In the genomic region with DNA sequence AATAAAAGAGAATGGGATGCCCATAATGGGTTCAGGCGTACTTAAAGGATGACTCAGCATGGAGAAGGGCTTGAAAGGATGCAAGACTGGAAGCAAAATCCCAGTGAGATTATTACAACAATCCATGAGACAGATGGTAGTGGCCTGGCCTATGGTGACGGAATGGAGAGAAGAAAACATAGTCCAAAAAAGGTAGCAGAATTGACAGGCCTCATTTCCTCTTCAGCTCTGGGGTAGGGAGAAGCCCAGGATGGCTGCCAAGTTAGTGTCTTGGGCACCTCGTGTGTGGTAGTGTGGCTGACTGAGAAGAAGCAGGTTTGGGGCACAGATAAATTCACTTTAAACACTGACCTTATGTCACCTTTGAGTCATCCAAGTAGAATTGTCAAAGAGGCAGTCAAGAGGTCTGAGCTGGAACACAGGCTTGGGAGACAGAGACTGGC, we compare ENCODE assay signal across 10 cellular contexts. TPM values are rescaled to one million over a fixed set of nuclear protein-coding genes. Genes with fewer than 3 reads are reported as not detected.
DNase-seq lines count a peak whose midpoint lies in the region; ATAC-seq, FAIRE-seq and TF ChIP-seq lines count a peak whose summit lies in the region.
"Had no signal": no experiment of that assay in that cellular context is flagged by ENCODE, and none has a peak within 500 bp of the region (broad histone marks: within the 10 kb centered on the region; RNA-seq: fewer than 3 reads in every experiment).

No MANE protein-coding gene starts in this region.

- H3K27me3 ChIP-seq in Panc1 (ENCODE audit: control insufficient read depth, insufficient read depth, low read length) (no peaks in the 10 kb centered on the region), H1 (replicated peaks in 1 of 4; ENCODE audit: control insufficient read depth in 3 of 4, extremely low read depth in 1 of 4, insufficient read depth in 3 of 4, low read length in 3 of 4) (no peaks in the 10 kb centered on the region)

- H3K4me3 ChIP-seq in Panc1 (ENCODE audit: low read depth in 2 of 2, low read length in 2 of 2) (no peak overlapping the region), H1 (ENCODE audit: extremely low read depth in 1 of 4, insufficient read depth in 2 of 4, low read depth in 3 of 4, low read length in 4 of 4) (no peak overlapping the region)

- no peak overlapping the region for H3K23ac ChIP-seq in H1 (ENCODE audit: insufficient read length)

- H3K9me3 ChIP-seq in Panc1 (ENCODE audit: control insufficient read depth, insufficient read depth, low read depth, low read length): no peaks in the 10 kb centered on the region; the same call in 1 of the 2 replicates
- peaks cover 8 to 9% of the 10 kb centered on the region in 2 experiments; a peak in 2 of 4 replicates for H3K9me3 ChIP-seq in H1 (ENCODE audit: insufficient read depth in 2 of 2, low read depth in 1 of 2, low read length in 1 of 2)

- H4K8ac ChIP-seq in H1 (ENCODE audit: extremely low read depth, insufficient read depth, low read length): no peak overlapping the region

- no peak for DNase-seq in activated naive CD4-positive, alpha-beta T cell treated with anti-CD3 and anti-CD28 coated beads, Interleukin-2, amount 50 U/mL, for 72 hours (ENCODE audit: low spot score in 2 of 2)
- DNase-seq in activated naive CD4-positive, alpha-beta T cell treated with anti-CD3 and anti-CD28 coated beads, Interleukin-2, amount 50 U/mL, for 16 hours: no peak
- DNase-seq in Panc1 (ENCODE audit: low read depth, low spot score) (no peak), H1 (ENCODE audit: low read depth in 1 of 2, low spot score in 2 of 2) (no peak), SKM-1 treated with dmso at 0.1 percent for 144 hours (lab: John Stamatoyannopoulos, UW; ENCODE audit: unreplicated experiment) (no peak), NCI-H2227 treated with DMSO at 0.1 percent for 48 hours (lab: John Stamatoyannopoulos, UW) (no peak)
- peak in 1 of 2 donors; percentile 33 for DNase-seq in stimulated activated naive CD8-positive, alpha-beta T cell treated with anti-CD3 and anti-CD28 coated beads, Interleukin-15, amount 100 ng/mL, for 72 hours
- DNase-seq: anterior cingulate cortex, NCI-H1694 treated with DMSO at 0.1 percent for 48 hours had no signal

- no peak overlapping the region for H2AFZ ChIP-seq in H1 (ENCODE audit: low read length)

- H3K36me3 ChIP-seq in Panc1 (ENCODE audit: control insufficient read depth, insufficient read depth, low read length): no peaks in the 10 kb centered on the region
- 0 out of 8 replicates have a peak, but pooled peaks cover 0 to 5% (median under 1%) of the 10 kb centered on the region in 4 experiments for H3K36me3 ChIP-seq in H1 (ENCODE audit: control insufficient read depth in 2 of 4, insufficient read depth in 4 of 4, low read length in 3 of 4)

- H3K14ac ChIP-seq in H1 (ENCODE audit: insufficient read length): no peak overlapping the region

- H3K4me1 ChIP-seq in Panc1 (ENCODE audit: control insufficient read depth, insufficient read depth, low read length) (peaks cover 5% of the 10 kb centered on the region), H1 (replicated peaks in 1 of 4; ENCODE audit: control insufficient read depth in 3 of 4, insufficient read depth in 4 of 4, low read length in 3 of 4) (peaks cover 0 to 6% (median 2%) of the 10 kb centered on the region in 4 experiments; a peak in 4 of 7 replicates)

- peak overlapping the region; percentile 14 to 52 for H3K4me3 Mint-ChIP-seq in stimulated activated naive CD8-positive, alpha-beta T cell treated with anti-CD3 and anti-CD28 coated beads, Interleukin-15, amount 100 ng/mL, for 72 hours

- H3K4me2 ChIP-seq in H1 (ENCODE audit: insufficient read depth in 1 of 2, low read depth in 2 of 2, low read length in 2 of 2): no peak overlapping the region

- H3K4ac ChIP-seq in H1 (replicated peaks; ENCODE audit: insufficient read length, low read depth, low read length): no peak overlapping the region

- H4K5ac ChIP-seq in H1 (ENCODE audit: insufficient read length, low read depth, low read length): no peak overlapping the region

- no peak for FAIRE-seq in H1 (lab: Jason Lieb, UNC)

- no TSS peak for BruUV-seq in Panc1 (replicated peaks; lab: Mats Ljungman, UMichigan)

- H3K27me3 Mint-ChIP-seq in stimulated activated naive CD8-positive, alpha-beta T cell treated with anti-CD3 and anti-CD28 coated beads, Interleukin-15, amount 100 ng/mL, for 72 hours: peaks cover 46% of the 10 kb centered on the region

- CTCF ChIA-PET in Panc1 (lab: Charles Lee): interaction anchor here (0.7 kb wide), 1 partner anchor 11 kb away, joined by 3 read pairs; no protein-coding TSS in a partner anchor
- CTCF ChIA-PET in H1 (lab: Charles Lee; ENCODE audit: partially characterized antibody): interaction anchor here (1.2 to 8.6 kb wide), 5 partner anchors 9 to 87 kb away, joined by 3 to 49 read pairs (median 5); a partner anchor contains a TSS

- H2AK5ac ChIP-seq in H1 (ENCODE audit: low read depth, low read length): no peak overlapping the region

- peak; percentile 13 to 72 for ATAC-seq in activated naive CD4-positive, alpha-beta T cell treated with anti-CD3 and anti-CD28 coated beads, Interleukin-2, amount 50 U/mL, for 72 hours
- ATAC-seq in Panc1: no peak
- no peak for ATAC-seq in stimulated activated naive CD8-positive, alpha-beta T cell treated with anti-CD3 and anti-CD28 coated beads, Interleukin-15, amount 100 ng/mL, for 72 hours
- no peak for ATAC-seq in GM19467 (IDR thresholded peaks at IDR 0.05; ENCODE audit: unreplicated experiment)

- peaks cover 0 to 8% of the 10 kb centered on the region in 2 experiments for H4K20me1 ChIP-seq in H1 (replicated peaks in 1 of 2; ENCODE audit: control insufficient read depth in 1 of 2, insufficient read depth in 2 of 2, low read length in 2 of 2)

- H3K9ac ChIP-seq in H1 (replicated peaks in 1 of 4; ENCODE audit: extremely low read depth in 1 of 4, low read depth in 3 of 4, low read length in 3 of 4): no peak overlapping the region

- no peak overlapping the region for H2BK15ac ChIP-seq in H1 (ENCODE audit: low read length)

- H3K79me2 ChIP-seq in H1 (ENCODE audit: control insufficient read depth in 1 of 2, insufficient read depth in 2 of 2, low read length in 2 of 2): peaks cover 32 to 93% of the 10 kb centered on the region in 2 experiments

- H2BK12ac ChIP-seq in H1 (ENCODE audit: low read depth, low read length): 0 out of 2 replicates have a peak overlapping the region, but pooled peaks have one; percentile 63

- H4K91ac ChIP-seq in H1 (replicated peaks; ENCODE audit: insufficient read length, low read length): no peak overlapping the region

- in situ Hi-C loops in Panc1 (cut with HindIII; ENCODE audit: low pct_unique_long_range_greater_than_20kb, low sequenced_read_pairs): no loop called here

- peaks cover 6% of the 10 kb centered on the region; the same call in 1 of the 2 replicates for H3K79me1 ChIP-seq in H1 (ENCODE audit: low read depth, low read length)

- peaks cover 4 to 12% of the 10 kb centered on the region in 2 donors for H3K9me3 Mint-ChIP-seq in activated naive CD4-positive, alpha-beta T cell treated with anti-CD3 and anti-CD28 coated beads, Interleukin-2, amount 50 U/mL, for 72 hours
- H3K9me3 Mint-ChIP-seq in stimulated activated naive CD8-positive, alpha-beta T cell treated with anti-CD3 and anti-CD28 coated beads, Interleukin-15, amount 100 ng/mL, for 72 hours: peaks cover 0 to 12% of the 10 kb centered on the region in 2 donors

- no peak overlapping the region for H2BK5ac ChIP-seq in H1 (ENCODE audit: low read depth, low read length)

- H3K18ac ChIP-seq in H1 (ENCODE audit: extremely low read depth, low read length): no peak overlapping the region

- POLR2A ChIA-PET in Panc1 (lab: Charles Lee) (no interaction called here), H1 (lab: Charles Lee; ENCODE audit: partially characterized antibody) (interaction anchor here (1.4 kb wide), 1 partner anchor 17 kb away, joined by 5 read pairs; no protein-coding TSS in a partner anchor)

- peaks cover 22 to 28% of the 10 kb centered on the region in 2 donors for H3K36me3 Mint-ChIP-seq in activated naive CD4-positive, alpha-beta T cell treated with anti-CD3 and anti-CD28 coated beads, Interleukin-2, amount 50 U/mL, for 72 hours

- no peak for TF ChIP-seq EP300 in H1 (IDR thresholded peaks at IDR 0.05; ENCODE audit: borderline replicate concordance in 1 of 2, low read depth in 2 of 2, low read length in 2 of 2)

- H2BK20ac ChIP-seq in H1 (ENCODE audit: low read length): no peak overlapping the region

- peak overlapping the region; percentile 85 to 91 for H3K27ac Mint-ChIP-seq in activated naive CD4-positive, alpha-beta T cell treated with anti-CD3 and anti-CD28 coated beads, Interleukin-2, amount 50 U/mL, for 72 hours
- peak overlapping the region; percentile 28 to 97 for H3K27ac Mint-ChIP-seq in stimulated activated naive CD8-positive, alpha-beta T cell treated with anti-CD3 and anti-CD28 coated beads, Interleukin-15, amount 100 ng/mL, for 72 hours

- H2BK120ac ChIP-seq in H1 (replicated peaks; ENCODE audit: low read depth, low read length): no peak overlapping the region

- no peak for TF ChIP-seq CTCF in Panc1 (IDR thresholded peaks at IDR 0.05)
- no peak for TF ChIP-seq CTCF in H1 (IDR thresholded peaks at IDR 0.05; ENCODE audit: control extremely low read depth in 1 of 3, insufficient read depth in 1 of 3, low read depth in 1 of 3, low read length in 3 of 3)

- H3K27ac ChIP-seq in Panc1 (ENCODE audit: low read length) (0 out of 2 replicates have a peak overlapping the region, but pooled peaks have one; percentile 36), H1 (ENCODE audit: low read depth, low read length) (no peak overlapping the region)

- H3K56ac ChIP-seq in H1 (replicated peaks; ENCODE audit: insufficient read length, low read depth, low read length): no peak overlapping the region

- no peaks in the 10 kb centered on the region for H3K23me2 ChIP-seq in H1 (ENCODE audit: low read depth, low read length)

- peaks cover 64% of the 10 kb centered on the region for H3K4me1 Mint-ChIP-seq in stimulated activated naive CD8-positive, alpha-beta T cell treated with anti-CD3 and anti-CD28 coated beads, Interleukin-15, amount 100 ng/mL, for 72 hours

- no peak for TF ChIP-seq POLR2A in H1 (IDR thresholded peaks at IDR 0.05; ENCODE audit: control extremely low read depth in 1 of 2, low read depth in 2 of 2, low read length in 2 of 2)

- WGBS in H1 (ENCODE audit: extremely low coverage in 1 of 2, insufficient coverage in 1 of 2, insufficient read length in 1 of 2, insufficient replicate concordance in 2 of 2, low coverage in 1 of 2, low lambda C conversion rate in 2 of 2, missing lambda C conversion rate in 1 of 2), 2 experiments: 74% methylated on average over 3 of the region's 3 CpGs; no CpG with 5 or more reads in 1 of the 2 experiments

- no peak for TF ChIP-seq RAD21 in H1 (IDR thresholded peaks at IDR 0.05 in 1 of 2, conservative IDR thresholded peaks at IDR 0.05 in 1 of 2; ENCODE audit: low read depth in 2 of 2, low read length in 2 of 2)

- intact Hi-C loops in Panc1 (cut with micrococcal nuclease; ENCODE audit: unreplicated experiment): no loop called here

RNA-seq across cellular contexts. Expression of a gene that starts 18.1 kb away (rescaled TPM):
- 1 to 10 TPM; 1.5 to 3.7 TPM for total RNA-seq in activated naive CD4-positive, alpha-beta T cell treated with anti-CD3 and anti-CD28 coated beads, Interleukin-2, amount 50 U/mL, for 72 hours
- total RNA-seq in Panc1 (2021; ENCODE audit: unreplicated experiment): 7.8 TPM
- polyA plus RNA-seq in Panc1 (2012; ENCODE audit: insufficient read length): 3.6 TPM
- 20.7 and 21.0 TPM in 2 replicates for total RNA-seq in H1 (2021; fragmentation: NEBNext Ultra II Directional; extraction: Animal tissue kit (Norgen Biotek cat#: 25700))
- polyA plus RNA-seq in H1 (2011; rRNA removed): 10.0 and 10.1 TPM in 2 replicates
- 8.7 TPM for polyA plus RNA-seq in H1 (2011; cell fraction: cytosol; rRNA removed)
- 9.1 TPM for polyA plus RNA-seq in H1 (2011; cell fraction: nucleus; rRNA removed)
- 6.9 to 12.6 TPM (median 8.7 TPM) in 4 replicates for polyA plus RNA-seq in H1 (2012, experiment 1 of 2)
- 3.4 TPM for polyA plus RNA-seq in H1 (2012, experiment 2 of 2)
- polyA plus RNA-seq in H1 (2013, experiment 1 of 2): 12.0 TPM
- 12.6 TPM for polyA plus RNA-seq in H1 (2013, experiment 2 of 2)
- polyA minus RNA-seq in H1 (2011; rRNA and poly(A)+ RNA removed): 23.3 and 27.7 TPM in 2 replicates
- 9.5 TPM for polyA minus RNA-seq in H1 (2011; cell fraction: cytosol; rRNA and poly(A)+ RNA removed)
- 17.0 TPM for polyA minus RNA-seq in H1 (2011; cell fraction: nucleus; rRNA and poly(A)+ RNA removed)

Comparison
In these comparisons a context has a peak if more than half of its experiments do, and no peak if none do; other contexts are left out.
1. ATAC-seq: peak in activated naive CD4-positive, alpha-beta T cell treated with anti-CD3 and anti-CD28 coated beads, Interleukin-2, amount 50 U/mL, for 72 hours (2 of 2); none in Panc1 (single experiment), stimulated activated naive CD8-positive, alpha-beta T cell treated with anti-CD3 and anti-CD28 coated beads, Interleukin-15, amount 100 ng/mL, for 72 hours (single experiment) and GM19467 (single experiment).